11 cellular contexts compared by ENCODE assay signal in genomic region chr17:78818152-78818846, GRCh38. TPM values are rescaled to one million over a fixed set of nuclear protein-coding genes. Genes with fewer than 3 reads are reported as not detected.
DNase-seq lines count a peak whose midpoint lies in the region; ATAC-seq, FAIRE-seq and TF ChIP-seq lines count a peak whose summit lies in the region.
"Had no signal": no experiment of that assay in that cellular context is flagged by ENCODE, and none has a peak within 500 bp of the region (broad histone marks: within the 10 kb centered on the region; RNA-seq: fewer than 3 reads in every experiment).

No MANE protein-coding gene starts in this region.

- H3K27me3 ChIP-seq in CD4-positive, alpha-beta memory T cell (ENCODE audit: insufficient read depth, low read length): no peaks in the 10 kb centered on the region
- no peaks in the 10 kb centered on the region for H3K27me3 ChIP-seq in K562 (ENCODE audit: control insufficient read depth in 2 of 2, insufficient read depth in 2 of 2, low read length in 2 of 2)
- H3K27me3 ChIP-seq in parathyroid adenoma (ENCODE audit: control insufficient read depth, insufficient read depth, low read length): no peaks in the 10 kb centered on the region
- no peaks in the 10 kb centered on the region for H3K27me3 ChIP-seq in BE2C

- H3K27me3 Mint-ChIP-seq in CD4-positive, alpha-beta memory T cell: no peaks in the 10 kb centered on the region
- H3K27me3 Mint-ChIP-seq in IgD-negative memory B cell: no peaks in the 10 kb centered on the region
- H3K27me3 Mint-ChIP-seq: progenitor cell of endocrine pancreas had no signal

- no peaks in the 10 kb centered on the region; the same call in 2 of the 3 replicates for H3K79me2 ChIP-seq in K562 (ENCODE audit: control insufficient read depth, insufficient read depth, low read length)
- H3K79me2 ChIP-seq in parathyroid adenoma: peaks cover 3% of the 10 kb centered on the region

- H4K20me1 ChIP-seq in K562 (replicated peaks; ENCODE audit: control insufficient read depth, insufficient read depth, low read length): peaks cover under 1% of the 10 kb centered on the region; the same call in 1 of the 2 replicates

- H2AFZ ChIP-seq in K562 (ENCODE audit: low read depth, low read length) (no peak overlapping the region), parathyroid adenoma (no peak overlapping the region)

- peak overlapping the region in 1 of 2 donors; percentile 16 for H3K4me3 ChIP-seq in CD4-positive, alpha-beta memory T cell (ENCODE audit: low read length in 2 of 2)
- H3K4me3 ChIP-seq in K562: no peak overlapping the region
- no peak overlapping the region for H3K4me3 ChIP-seq in parathyroid adenoma (ENCODE audit: low read depth, low read length)
- no peak overlapping the region for H3K4me3 ChIP-seq in BE2C (ENCODE audit: low read depth, low read length)

- BruUV-seq in K562 (replicated peaks; lab: Mats Ljungman, UMichigan): TSS peak; percentile 19

- peak overlapping the region; percentile 83 for H3K27ac ChIP-seq in CD4-positive, alpha-beta memory T cell (ENCODE audit: low read depth, low read length)
- no peak overlapping the region for H3K27ac ChIP-seq in K562 (ENCODE audit: extremely low read depth, low read depth, low read length)
- peak overlapping the region; percentile 52 for H3K27ac ChIP-seq in parathyroid adenoma

- peaks cover 61% of the 10 kb centered on the region for H3K36me3 ChIP-seq in CD4-positive, alpha-beta memory T cell (ENCODE audit: insufficient read depth, low read length)
- H3K36me3 ChIP-seq in K562 (ENCODE audit: control insufficient read depth, insufficient read depth, low read length) (peaks cover 91% of the 10 kb centered on the region), parathyroid adenoma (ENCODE audit: control insufficient read depth, insufficient read depth, low read length) (no peaks in the 10 kb centered on the region), BE2C (peaks cover 92% of the 10 kb centered on the region)

- no peak for TF ChIP-seq EP300 in K562 (IDR thresholded peaks at IDR 0.05; ENCODE audit: low read length)

- peaks cover 62 to 78% of the 10 kb centered on the region in 2 donors for H3K36me3 Mint-ChIP-seq in CD4-positive, alpha-beta memory T cell
- peaks cover 7% of the 10 kb centered on the region for H3K36me3 Mint-ChIP-seq in IgD-negative memory B cell

- POLR2A ChIA-PET in CD4-positive, alpha-beta memory T cell (lab: Charles Lee; ENCODE audit: partially characterized antibody): interaction anchor here (0.7 to 6.1 kb wide), 31 partner anchors 10 to 860 kb away, joined by 3 to 99 read pairs (median 6); partner anchors contain the start of genes CYTH1, TNRC6C and USP36
- POLR2A ChIA-PET in K562 (lab: Yijun Ruan, JAX): interaction anchor here (0.6 to 1.8 kb wide), 5 partner anchors 10 to 111 kb away, joined by 3 to 5 read pairs (median 4); no protein-coding TSS in a partner anchor

- peaks cover 0 to 2% (median 0%) of the 10 kb centered on the region in 8 donors for H3K9me3 Mint-ChIP-seq in CD4-positive, alpha-beta memory T cell
- H3K9me3 Mint-ChIP-seq in IgD-negative memory B cell: no peaks in the 10 kb centered on the region
- H3K9me3 Mint-ChIP-seq: mesothelial cell of epicardium had no signal

- 91% methylated on average over 18 of the region's 19 CpGs for WGBS in K562 (ENCODE audit: insufficient coverage, low coverage, missing lambda C conversion rate)

- ATAC-seq in K562: no peak

- peak overlapping the region; percentile 86 to 100 (median 96) for H3K27ac Mint-ChIP-seq in CD4-positive, alpha-beta memory T cell
- peak overlapping the region; percentile 52 to 70 (median 64) for H3K27ac Mint-ChIP-seq in IgD-negative memory B cell
- H3K27ac Mint-ChIP-seq: mesothelial cell of epicardium, progenitor cell of endocrine pancreas had no signal

- H3K9me3 ChIP-seq in CD4-positive, alpha-beta memory T cell (ENCODE audit: control insufficient read depth in 1 of 2, low read length in 2 of 2): no peaks in the 10 kb centered on the region
- H3K9me3 ChIP-seq in K562 (replicated peaks; ENCODE audit: control insufficient read depth, insufficient read depth, low read depth, low read length) (no peaks in the 10 kb centered on the region), parathyroid adenoma (ENCODE audit: control insufficient read depth, low read length) (no peaks in the 10 kb centered on the region), BE2C (no peaks in the 10 kb centered on the region)

- H3K4me2 ChIP-seq in K562 (ENCODE audit: insufficient read depth, low read length): no peak overlapping the region
- H3K4me2 ChIP-seq in parathyroid adenoma (ENCODE audit: low read length): no peak overlapping the region

- H3K4me1 ChIP-seq in CD4-positive, alpha-beta memory T cell (ENCODE audit: insufficient read depth, low read length): peaks cover 62% of the 10 kb centered on the region
- H3K4me1 ChIP-seq in K562 (replicated peaks in 1 of 2; ENCODE audit: control insufficient read depth in 2 of 2, insufficient read depth in 2 of 2, low read length in 2 of 2) (peaks cover 4 to 5% of the 10 kb centered on the region in 2 experiments; a peak in 4 of 5 replicates), parathyroid adenoma (peaks cover 15% of the 10 kb centered on the region), BE2C (peaks cover 13% of the 10 kb centered on the region)

- FAIRE-seq in K562 (lab: Jason Lieb, UNC): no peak

- no peaks in the 10 kb centered on the region for H3K9me1 ChIP-seq in K562 (ENCODE audit: control insufficient read depth, insufficient read depth, low read length)

- H3K9ac ChIP-seq in K562 (ENCODE audit: insufficient read depth in 1 of 2, low read depth in 2 of 2, low read length in 2 of 2) (no peak overlapping the region), parathyroid adenoma (no peak overlapping the region)

- peak overlapping the region; percentile 56 to 88 (median 78) for H3K4me3 Mint-ChIP-seq in CD4-positive, alpha-beta memory T cell
- peak overlapping the region in 3 of 4 donors; percentile 3 to 53 (median 36) for H3K4me3 Mint-ChIP-seq in IgD-negative memory B cell
- H3K4me3 Mint-ChIP-seq: mesothelial cell of epicardium had no signal

- peak in 2 of 5 donors; percentile 29 to 38 for DNase-seq in CD4-positive, alpha-beta memory T cell
- DNase-seq in K562 (ENCODE audit: extremely low read depth in 1 of 4, low spot score in 3 of 4) (no peak), globus pallidus (ENCODE audit: low spot score) (no peak), BE2C (no peak), NCI-H524 treated with DMSO at 0.1 percent for 48 hours (lab: John Stamatoyannopoulos, UW) (no peak)
- DNase-seq: NCI-H1417, NCI-H510A treated with DMSO at 0.1 percent for 48 hours had no signal

- in situ Hi-C loops in K562 (cut with MboI): no loop called here

- no peak for TF ChIP-seq RAD21 in K562 (CRISPR knock-in tag; conservative IDR thresholded peaks at IDR 0.05 in 1 of 2, IDR thresholded peaks at IDR 0.05 in 1 of 2)

- intact Hi-C loops in CD4-positive, alpha-beta memory T cell (cut with micrococcal nuclease): no loop called here
- intact Hi-C loops in K562 (cut with micrococcal nuclease): no loop called here

- H3K4me1 Mint-ChIP-seq in CD4-positive, alpha-beta memory T cell: peaks cover 34 to 80% (median 49%) of the 10 kb centered on the region in 4 donors
- peaks cover 8 to 14% (median 10%) of the 10 kb centered on the region in 3 donors for H3K4me1 Mint-ChIP-seq in IgD-negative memory B cell
- H3K4me1 Mint-ChIP-seq: mesothelial cell of epicardium had no signal

- TF ChIP-seq CTCF in K562 (IDR thresholded peaks at IDR 0.05 in 2 of 3, conservative IDR thresholded peaks at IDR 0.05 in 1 of 3; ENCODE audit: insufficient read depth in 2 of 3, low read depth in 1 of 3, low read length in 3 of 3): no peak
- no peak for TF ChIP-seq CTCF in parathyroid adenoma (IDR thresholded peaks at IDR 0.05)
- TF ChIP-seq CTCF in BE2C (IDR thresholded peaks at IDR 0.05; ENCODE audit: low read depth, low read length): no peak

- no peak for TF ChIP-seq POLR2A in K562 (conservative IDR thresholded peaks at IDR 0.05)

- CTCF ChIA-PET in CD4-positive, alpha-beta memory T cell (lab: Charles Lee; ENCODE audit: partially characterized antibody): interaction anchor here (0.8 to 3.2 kb wide), 15 partner anchors 10 to 321 kb away, joined by 3 to 17 read pairs (median 4); no protein-coding TSS in a partner anchor
- CTCF ChIA-PET in K562 (lab: Yijun Ruan, JAX; ENCODE audit: low intra/inter-chr PET ratio): no interaction called here

RNA-seq across cellular contexts. Expression of gene USP36, which starts 22.3 kb away (rescaled TPM):
- total RNA-seq in CD4-positive, alpha-beta memory T cell: 100 to 1,000 TPM; 181 to 183 TPM
- 10 to 100 TPM; 35.4 to 55.1 TPM for polyA plus RNA-seq in CD4-positive, alpha-beta memory T cell
- polyA plus RNA-seq in IgD-negative memory B cell (28.8 TPM), K562 (2011; rRNA removed) (22.5 and 34.0 TPM in 2 replicates), K562 (2014; fragmentation: Illumina TruSeq; extraction: Trizol) (45.9 and 47.4 TPM in 2 replicates), K562 (2014; fragmentation: Nextera tagmentation; extraction: Ambion mirVana) (1 to 10 TPM; 6.4 to 8.5 TPM), K562 (2014; rRNA removed) (31.7 and 33.9 TPM in 2 replicates)
- total RNA-seq in K562 (2011; cell fraction: chromatin; rRNA removed; ENCODE audit: low replicate concordance): 148 and 235 TPM in 2 replicates
- 81.9 and 95.5 TPM in 2 replicates for total RNA-seq in K562 (2011; cell fraction: nucleolus; rRNA removed)
- 95.0 and 103 TPM in 2 replicates for total RNA-seq in K562 (2011; cell fraction: nucleoplasm; rRNA removed)
- total RNA-seq in K562 (2014; rRNA removed) (15.1 and 18.3 TPM in 2 replicates), K562 (2014; rRNA removed; fragmentation: Illumina TruSeq; extraction: Trizol) (23.7 and 29.8 TPM in 2 replicates), K562 (2015; rRNA removed; fragmentation: Illumina TruSeq; extraction: Trizol) (18.5 and 20.8 TPM in 2 replicates), K562 (2021) (66.8 and 72.8 TPM in 2 replicates)
- 21.9 and 24.7 TPM in 2 replicates for polyA plus RNA-seq in K562 (2011; cell fraction: cytosol; rRNA removed)
- polyA plus RNA-seq in K562 (2011; cell fraction: nucleus; rRNA removed): 99.8 and 123 TPM in 2 replicates
- 45.4 and 46.5 TPM in 2 replicates for polyA plus RNA-seq in K562 (2012)
- polyA minus RNA-seq in K562 (2011; rRNA and poly(A)+ RNA removed): 34.2 and 37.2 TPM in 2 replicates
- polyA minus RNA-seq in K562 (2011; cell fraction: cytosol; rRNA and poly(A)+ RNA removed): 21.8 and 26.1 TPM in 2 replicates
- polyA minus RNA-seq in K562 (2011; cell fraction: nucleus; rRNA and poly(A)+ RNA removed): 26.8 and 40.4 TPM in 2 replicates
- polyA plus RNA-seq in BE2C (2012; ENCODE audit: insufficient read depth, insufficient read length, low read depth): 110 TPM

RNA-seq across cellular contexts. Expression of gene CYTH1, which starts 36.2 kb away (rescaled TPM):
- total RNA-seq in CD4-positive, alpha-beta memory T cell: 100 to 1,000 TPM; 380 to 390 TPM
- polyA plus RNA-seq in CD4-positive, alpha-beta memory T cell: 100 to 1,000 TPM; 271 to 370 TPM
- polyA plus RNA-seq in IgD-negative memory B cell (210 TPM), K562 (2011; rRNA removed) (16.1 and 16.5 TPM in 2 replicates), K562 (2014; fragmentation: Illumina TruSeq; extraction: Trizol) (20.5 and 24.1 TPM in 2 replicates), K562 (2014; fragmentation: Nextera tagmentation; extraction: Ambion mirVana) (under 1 TPM; 0.52 to 0.70 TPM), K562 (2014; rRNA removed) (25.1 and 25.4 TPM in 2 replicates)
- total RNA-seq in K562 (2011; cell fraction: chromatin; rRNA removed; ENCODE audit: low replicate concordance): 59.2 and 70.8 TPM in 2 replicates
- 27.7 and 37.1 TPM in 2 replicates for total RNA-seq in K562 (2011; cell fraction: nucleolus; rRNA removed)
- total RNA-seq in K562 (2011; cell fraction: nucleoplasm; rRNA removed): 34.9 and 43.7 TPM in 2 replicates
- total RNA-seq in K562 (2014; rRNA removed) (15.0 and 15.1 TPM in 2 replicates), K562 (2014; rRNA removed; fragmentation: Illumina TruSeq; extraction: Trizol) (16.8 and 18.3 TPM in 2 replicates), K562 (2015; rRNA removed; fragmentation: Illumina TruSeq; extraction: Trizol) (19.6 and 21.2 TPM in 2 replicates), K562 (2021) (24.4 and 27.7 TPM in 2 replicates)
- polyA plus RNA-seq in K562 (2011; cell fraction: cytosol; rRNA removed): 14.2 and 14.9 TPM in 2 replicates
- 71.2 and 83.3 TPM in 2 replicates for polyA plus RNA-seq in K562 (2011; cell fraction: nucleus; rRNA removed)
- polyA plus RNA-seq in K562 (2012): 17.4 and 27.1 TPM in 2 replicates
- polyA minus RNA-seq in K562 (2011; rRNA and poly(A)+ RNA removed): 12.2 and 12.3 TPM in 2 replicates
- 6.5 and 8.0 TPM in 2 replicates for polyA minus RNA-seq in K562 (2011; cell fraction: cytosol; rRNA and poly(A)+ RNA removed)
- polyA minus RNA-seq in K562 (2011; cell fraction: nucleus; rRNA and poly(A)+ RNA removed): 12.8 and 20.0 TPM in 2 replicates
- polyA plus RNA-seq in BE2C (2012; ENCODE audit: insufficient read depth, insufficient read length, low read depth): 51.1 TPM
